ENCODE assay signal across 1 cellular context in genomic region chr20:56924976-56925695, GRCh38.
TF ChIP-seq lines count a peak whose summit lies in the region.

No MANE protein-coding gene starts in this region.

TF ChIP-seq in WTC11, 78 proteins besides CTCF, POLR2A, EP300 and RAD21 (continued from another document):
- TF ChIP-seq AFF4 (CRISPR knock-in tag; IDR thresholded peaks at IDR 0.05; ENCODE audit: borderline replicate concordance) (no peak), IRF2 (CRISPR knock-in tag; IDR thresholded peaks at IDR 0.05; ENCODE audit: borderline replicate concordance, low read depth) (no peak), MLX (CRISPR knock-in tag; IDR thresholded peaks at IDR 0.05) (no peak), ZNF232 (CRISPR knock-in tag; IDR thresholded peaks at IDR 0.05) (no peak), FOXP1 (CRISPR knock-in tag; IDR thresholded peaks at IDR 0.05; ENCODE audit: borderline replicate concordance) (0 out of 2 replicates have a peak, but pooled peaks have one; percentile 24), ZNF671 (CRISPR knock-in tag; IDR thresholded peaks at IDR 0.05) (no peak), USF2 (CRISPR knock-in tag; IDR thresholded peaks at IDR 0.05) (0 out of 2 replicates have a peak, but pooled peaks have one; percentile 12), NFATC4 (CRISPR knock-in tag; IDR thresholded peaks at IDR 0.05) (no peak), FOXK1 (CRISPR knock-in tag; IDR thresholded peaks at IDR 0.05) (0 out of 2 replicates have a peak, but pooled peaks have one; percentile 16), NR3C1 (CRISPR knock-in tag; conservative IDR thresholded peaks at IDR 0.05; ENCODE audit: low read depth) (no peak), SMAD4 (CRISPR knock-in tag; IDR thresholded peaks at IDR 0.05) (no peak), ATF1 (CRISPR knock-in tag; IDR thresholded peaks at IDR 0.05) (no peak), ZNF281 (CRISPR knock-in tag; IDR thresholded peaks at IDR 0.05) (0 out of 2 replicates have a peak, but pooled peaks have one; percentile 27), E2F5 (CRISPR knock-in tag; IDR thresholded peaks at IDR 0.05) (0 out of 2 replicates have a peak, but pooled peaks have one; percentile 50), ZNF416 (CRISPR knock-in tag; IDR thresholded peaks at IDR 0.05) (no peak), ZBTB43 (CRISPR knock-in tag; IDR thresholded peaks at IDR 0.05) (0 out of 2 replicates have a peak, but pooled peaks have one; percentile 60), ETV6 (CRISPR knock-in tag; IDR thresholded peaks at IDR 0.05) (peak; percentile 70), HMGXB4 (CRISPR knock-in tag; IDR thresholded peaks at IDR 0.05) (0 out of 2 replicates have a peak, but pooled peaks have one; percentile 43), ARID4B (CRISPR knock-in tag; IDR thresholded peaks at IDR 0.05; ENCODE audit: borderline replicate concordance) (0 out of 2 replicates have a peak, but pooled peaks have one; percentile 39), CREM (CRISPR knock-in tag; IDR thresholded peaks at IDR 0.05) (peak; percentile 52; the same call in 1 of the 2 replicates), ATF6 (CRISPR knock-in tag; IDR thresholded peaks at IDR 0.05) (no peak), USF1 (CRISPR knock-in tag; IDR thresholded peaks at IDR 0.05) (no peak)
TF ChIP-seq in WTC11: peak in this region for 18.
